In the genomic region with DNA sequence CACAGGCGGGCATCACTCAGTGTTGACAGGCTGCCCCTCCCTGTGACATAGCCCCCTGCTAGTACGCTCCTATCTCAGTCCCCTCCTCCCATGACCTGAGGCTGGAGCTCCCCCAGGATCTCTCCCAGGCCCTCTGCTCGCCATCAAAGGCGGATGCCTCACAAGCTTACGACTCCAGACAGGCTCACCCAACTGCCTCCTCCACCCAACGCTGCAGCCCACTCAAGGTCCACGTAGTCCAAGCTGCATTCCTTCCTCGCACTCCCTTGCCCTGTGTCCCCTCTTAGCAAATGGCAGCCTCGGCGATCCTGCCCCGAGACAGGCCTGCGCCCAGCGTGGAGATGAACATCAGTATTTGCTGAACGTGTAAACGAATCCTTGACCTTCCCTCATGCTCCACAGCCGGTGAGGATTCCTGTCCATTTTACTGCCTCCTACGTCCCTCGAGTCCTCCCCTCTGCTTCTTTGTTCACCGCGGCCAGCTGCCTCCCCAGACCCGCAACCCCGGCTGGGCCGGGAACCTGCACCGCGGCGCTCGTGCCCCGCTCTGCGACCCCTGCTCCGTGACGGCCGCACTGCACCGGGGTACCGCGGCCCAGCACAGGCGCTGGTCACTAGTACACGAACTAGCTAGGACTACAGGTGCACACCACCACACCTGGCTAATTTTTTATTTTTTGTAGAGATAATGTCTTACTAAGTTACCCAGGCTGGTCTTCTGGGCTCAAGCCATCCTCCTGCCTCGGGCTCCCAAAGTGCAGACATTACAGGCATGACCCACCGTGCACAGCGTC, we compare ENCODE assay signal across 8 cellular contexts. TPM values are rescaled to one million over a fixed set of nuclear protein-coding genes. Genes with fewer than 3 reads are reported as not detected.
DNase-seq lines count a peak whose midpoint lies in the region; ATAC-seq and TF ChIP-seq lines count a peak whose summit lies in the region.

No MANE protein-coding gene starts in this region.

- peaks cover 3% of the 10 kb centered on the region for H3F3A ChIP-seq in smooth muscle cell (ENCODE audit: low read depth)

- no peaks in the 10 kb centered on the region for H3K27me3 ChIP-seq in smooth muscle cell (ENCODE audit: low read depth)

- intact Hi-C loops in left ventricle myocardium superior (cut with micrococcal nuclease) = no loop called here

- H3K4me1 ChIP-seq in smooth muscle cell (ENCODE audit: low read depth) = peaks cover 14% of the 10 kb centered on the region

- peak; percentile 17 for ATAC-seq in HG03045 (IDR thresholded peaks at IDR 0.05; ENCODE audit: unreplicated experiment)
- ATAC-seq in left ventricle myocardium superior = peak; percentile 3
- ATAC-seq in HG02970 (IDR thresholded peaks at IDR 0.05; ENCODE audit: low FRiP score, unreplicated experiment) = no peak

- 10% methylated on average over 40 of the region's 40 CpGs for WGBS in smooth muscle cell (ENCODE audit: low lambda C conversion rate)

- H3K9ac ChIP-seq in smooth muscle cell (ENCODE audit: low read depth) = no peak overlapping the region

- H3K9me3 ChIP-seq in smooth muscle cell (replicated peaks; ENCODE audit: low read depth) = no peaks in the 10 kb centered on the region

- peak overlapping the region; percentile 58 for H3K4me3 ChIP-seq in smooth muscle cell

- peak overlapping the region; percentile 96 for H2AFZ ChIP-seq in smooth muscle cell (ENCODE audit: low read depth)

- DNase-seq in NOMO-1 treated with DMSO at 0.1 percent for 48 hours (lab: John Stamatoyannopoulos, UW; ENCODE audit: unreplicated experiment) (peak; percentile 27), NOMO-1 treated with dmso at 0.1 percent for 144 hours (lab: John Stamatoyannopoulos, UW; ENCODE audit: unreplicated experiment) (no peak), left ventricle myocardium superior (no peak), smooth muscle cell (lab: John Stamatoyannopoulos, UW; ENCODE audit: unreplicated experiment) (no peak), NOMO-1 (lab: John Stamatoyannopoulos, UW; ENCODE audit: unreplicated experiment in 2 of 2) (no peak)

- H3K27ac ChIP-seq in VCaP (peak overlapping the region; percentile 88), smooth muscle cell (ENCODE audit: low read depth) (no peak overlapping the region)

- H4K20me1 ChIP-seq in smooth muscle cell (ENCODE audit: low read depth) = no peaks in the 10 kb centered on the region

- TF ChIP-seq CTCF in VCaP (conservative IDR thresholded peaks at IDR 0.05) = no peak
- no peak for TF ChIP-seq CTCF in smooth muscle cell (IDR thresholded peaks at IDR 0.05; ENCODE audit: borderline replicate concordance, insufficient read depth, poor library complexity, severe bottlenecking)

- H3K4me2 ChIP-seq in smooth muscle cell = peak overlapping the region; percentile 90

- H3K79me2 ChIP-seq in smooth muscle cell (ENCODE audit: low read depth) = peaks cover 34% of the 10 kb centered on the region

- no peaks in the 10 kb centered on the region for H3K36me3 ChIP-seq in smooth muscle cell (ENCODE audit: low read depth)

RNA-seq across cellular contexts. Expression of gene TMEM97, which starts 0.8 kb away (rescaled TPM):
- total RNA-seq in left ventricle myocardium superior (2.4 TPM), smooth muscle cell (11.2 and 12.1 TPM in 2 replicates)
- 15.8 and 17.2 TPM in 2 replicates for polyA plus RNA-seq in smooth muscle cell

RNA-seq across cellular contexts. Expression of gene IFT20, which starts 17.1 kb away (rescaled TPM):
- total RNA-seq in left ventricle myocardium superior (12.5 TPM), smooth muscle cell (49.8 and 102 TPM in 2 replicates)
- 83.8 and 88.9 TPM in 2 replicates for polyA plus RNA-seq in smooth muscle cell

RNA-seq across cellular contexts. Expression of gene TNFAIP1, which starts 17.4 kb away (rescaled TPM):
- 32.6 TPM for total RNA-seq in left ventricle myocardium superior
- total RNA-seq in smooth muscle cell = 81.0 and 89.9 TPM in 2 replicates
- polyA plus RNA-seq in smooth muscle cell = 75.0 and 82.4 TPM in 2 replicates

RNA-seq across cellular contexts. Expression of gene POLDIP2, which starts 39.2 kb away (rescaled TPM):
- 157 TPM for total RNA-seq in left ventricle myocardium superior
- 52.6 and 55.0 TPM in 2 replicates for total RNA-seq in smooth muscle cell
- 82.9 and 83.2 TPM in 2 replicates for polyA plus RNA-seq in smooth muscle cell

RNA-seq across cellular contexts. Expression of gene SEBOX, which starts 46.8 kb away (rescaled TPM):
- total RNA-seq in left ventricle myocardium superior (not detected), smooth muscle cell (not detected in 2 replicates)
- polyA plus RNA-seq in smooth muscle cell = not detected in 2 replicates
